30 cellular contexts compared by ENCODE assay signal in genomic region chr16:85857406-85857805, GRCh38. TPM values are rescaled to one million over a fixed set of nuclear protein-coding genes. Genes with fewer than 3 reads are reported as not detected.
"Had no signal": no experiment of that assay in that cellular context is flagged by ENCODE, and none has a peak within 500 bp of the region (broad histone marks: within the 10 kb centered on the region; RNA-seq: fewer than 3 reads in every experiment).

No MANE protein-coding gene starts in this region.

- H3K27ac Mint-ChIP-seq: activated B cell treated with CpG ODN at 0.5 μM for 24 hours; activated naive CD4-positive, alpha-beta T cell treated with anti-CD3 and anti-CD28 coated beads for 36 hours; activated naive CD8-positive, alpha-beta T cell treated with anti-CD3 and anti-CD28 coated beads, Interleukin-2, amount 10 ng/mL, durations not matched to agents 7 days and 5 days; activated T-cell treated with anti-CD3 and anti-CD28 coated beads, Interleukin-2, amount 50 U/mL, for 72 hours; brain; immature natural killer cell; progenitor cell of endocrine pancreas; T-helper 2 cell treated with Interferon-gamma antibody and Interleukin-4, amounts not matched to agents 5 μg/mL and 100 μg/mL, for 36 hours had no signal

- H3K9me3 Mint-ChIP-seq: activated B cell treated with CpG ODN at 0.5 μM for 24 hours; immature natural killer cell; T-helper 2 cell treated with Interferon-gamma antibody and Interleukin-4, amounts not matched to agents 5 μg/mL and 100 μg/mL, for 36 hours had no signal

- ATAC-seq: activated T-cell treated with anti-CD3 and anti-CD28 coated beads, Interleukin-2, amount 50 U/mL, for 72 hours; foreskin keratinocyte; heart left ventricle; left lung; lower lobe of right lung; mucosa of descending colon; natural killer cell treated with Interleukin-12 subunit alpha and Interleukin-12 subunit beta and Interleukin-15 and Interleukin-18, amount 100 ng/mL, for 72 hours had no signal

- H3K27me3 Mint-ChIP-seq: activated B cell treated with CpG ODN at 0.5 μM for 24 hours had no signal

- H3K4me3 Mint-ChIP-seq: activated B cell treated with CpG ODN at 0.5 μM for 24 hours; activated naive CD4-positive, alpha-beta T cell treated with anti-CD3 and anti-CD28 coated beads for 36 hours; activated naive CD8-positive, alpha-beta T cell treated with anti-CD3 and anti-CD28 coated beads, Interleukin-2, amount 10 ng/mL, durations not matched to agents 7 days and 5 days; activated T-cell treated with anti-CD3 and anti-CD28 coated beads, Interleukin-2, amount 50 U/mL, for 72 hours; brain; immature natural killer cell; natural killer cell treated with Interleukin-12 subunit alpha and Interleukin-12 subunit beta and Interleukin-15 and Interleukin-18, amount 100 ng/mL, for 72 hours; T-helper 2 cell treated with Interferon-gamma antibody and Interleukin-4, amounts not matched to agents 5 μg/mL and 100 μg/mL, for 36 hours had no signal

- H3K36me3 Mint-ChIP-seq: activated naive CD8-positive, alpha-beta T cell treated with anti-CD3 and anti-CD28 coated beads, Interleukin-2, amount 10 ng/mL, durations not matched to agents 7 days and 5 days; brain had no signal

- H3K4me1 Mint-ChIP-seq: brain had no signal

- DNase-seq: activated B cell treated with CpG ODN at 0.5 μM for 24 hours; activated CD4-positive, alpha-beta T cell treated with anti-CD3 and anti-CD28 coated beads, Interleukin-2, amount 50 U/mL, for 1 hour; activated naive CD4-positive, alpha-beta T cell treated with anti-CD3 and anti-CD28 coated beads for 36 hours; activated naive CD8-positive, alpha-beta T cell treated with anti-CD3 and anti-CD28 coated beads, Interleukin-2, amount 10 ng/mL, durations not matched to agents 7 days and 5 days; activated T-cell treated with anti-CD3 and anti-CD28 coated beads, Interleukin-2, amount 50 U/mL, for 72 hours; foreskin keratinocyte; heart left ventricle; hypothalamus; immature natural killer cell; kidney glomerular epithelial cell; lower lobe of right lung; mesendoderm; mucosa of descending colon; ovary; retina; stimulated activated CD4-positive, alpha-beta T cell treated with anti-CD3 and anti-CD28 coated beads, Interleukin-1b, Interleukin-23, amount 100 ng/mL, for 48 hours; stimulated activated CD4-positive, alpha-beta T cell treated with anti-CD3 and anti-CD28 coated beads, Interleukin-4, amount 100 ng/mL, for 4 hours; stimulated activated naive CD4-positive, alpha-beta T cell; T-helper 1 cell had no signal

- H3K27ac ChIP-seq: ascending aorta, cardiac muscle cell, esophagus muscularis mucosa, foreskin keratinocyte, heart left ventricle, left lung, lower lobe of right lung, ovary, suprapubic skin, tibial artery had no signal

RNA-seq across cellular contexts. Expression of gene IRF8, which starts 41.6 kb away (rescaled TPM):
- total RNA-seq: foreskin keratinocyte, myocyte had no signal
